In the genomic region with DNA sequence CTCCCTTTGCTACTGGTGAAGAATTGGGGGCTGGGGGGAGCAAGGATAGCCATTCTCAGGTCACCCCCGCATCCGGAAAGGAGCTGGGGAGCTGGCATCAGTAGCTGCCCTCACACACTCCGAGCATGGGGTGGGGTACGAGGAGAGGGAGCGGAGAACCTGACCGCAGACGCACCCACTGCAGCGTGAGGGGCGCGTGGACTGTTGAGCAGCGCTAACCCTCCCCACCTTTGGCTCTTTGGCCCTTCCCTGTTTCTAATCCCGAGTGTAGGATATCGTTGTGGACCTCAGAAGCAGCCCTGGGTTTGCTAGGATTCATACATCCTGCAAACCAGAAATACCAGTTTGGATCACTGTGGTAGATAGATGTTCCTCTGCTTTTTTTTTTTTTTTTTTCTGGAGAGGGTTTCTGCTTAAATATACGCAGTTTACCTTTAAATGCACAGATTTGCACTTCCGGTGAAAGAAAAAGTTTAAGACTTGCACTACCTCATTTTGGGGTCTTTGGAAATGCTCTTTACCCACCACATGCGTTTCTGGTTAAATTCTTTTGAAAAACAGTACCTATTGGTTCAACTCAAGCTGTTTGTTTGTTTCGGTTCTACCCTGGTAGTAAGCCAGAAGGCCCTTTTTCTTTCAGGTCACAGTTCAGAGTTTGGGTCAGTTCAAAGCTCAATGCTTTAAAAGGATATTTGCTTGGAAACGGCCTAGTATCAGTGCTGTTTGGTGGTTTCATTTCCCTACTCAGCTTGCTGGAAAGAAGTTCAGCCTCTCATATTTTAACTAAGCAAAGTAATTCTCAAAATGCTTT, we compare ENCODE assay signal across 8 cellular contexts. TPM values are rescaled to one million over a fixed set of nuclear protein-coding genes. Genes with fewer than 3 reads are reported as not detected.
DNase-seq lines count a peak whose midpoint lies in the region; ATAC-seq and TF ChIP-seq lines count a peak whose summit lies in the region.

No MANE protein-coding gene starts in this region.

- peaks cover 7% of the 10 kb centered on the region for H3K4me1 Mint-ChIP-seq in glutamatergic neuron (ENCODE audit: low read depth, unreplicated experiment)

- intact Hi-C loops in ovary (cut with DNase I) = loop anchor here in 1 of 4 donors (5.0 to 10.0 kb wide), 2 partner anchors 64 to 83 kb away; a partner anchor contains a TSS

- H3K27ac Mint-ChIP-seq in glutamatergic neuron (ENCODE audit: unreplicated experiment) = peak overlapping the region; percentile 87

- H3K27ac ChIP-seq in ovary = peak overlapping the region; percentile 79 to 88

- no peak for TF ChIP-seq EP300 in ovary (IDR thresholded peaks at IDR 0.05)

- no peak for TF ChIP-seq POLR2A in ovary (IDR thresholded peaks at IDR 0.05)

- ATAC-seq in HG02981 (IDR thresholded peaks at IDR 0.05; ENCODE audit: unreplicated experiment) = peak; percentile 34

- WGBS in ovary, 3 donors = 0% methylated on average over 17 to 18 of the region's 18 CpGs

- H3K27me3 Mint-ChIP-seq in glutamatergic neuron (ENCODE audit: unreplicated experiment) = peaks cover 4% of the 10 kb centered on the region

- H3K4me1 ChIP-seq in ovary (ENCODE audit: insufficient read depth) = peaks cover 8% of the 10 kb centered on the region

- H3K27me3 ChIP-seq in ovary = no peaks in the 10 kb centered on the region

- DNase-seq in stimulated activated CD4-positive, alpha-beta T cell treated with anti-CD3 and anti-CD28 coated beads, Interleukin-12 subunit alpha, Interleukin-12 subunit beta, amount 100 ng/mL, for 4 hours = peak; percentile 34
- DNase-seq in stimulated activated CD4-positive, alpha-beta T cell treated with anti-CD3 and anti-CD28 coated beads, Interleukin-4, amount 100 ng/mL, for 1 hour = no peak
- DNase-seq in NCI-H2171 (lab: John Stamatoyannopoulos, UW) = peak; percentile 4
- DNase-seq in activated gamma-delta T cell treated with anti-CD3 and anti-CD28 coated beads, Interleukin-2, amount 50 U/mL, for 16 hours (ENCODE audit: low read depth) = peak; percentile 15
- peak; percentile 49 for DNase-seq in glutamatergic neuron
- DNase-seq in ovary = no peak
- DNase-seq in dedifferentiated amniotic fluid mesenchymal stem cell (ENCODE audit: extremely low spot score) = no peak

- H3K4me3 ChIP-seq in ovary = peak overlapping the region; percentile 98

- H3K9me3 Mint-ChIP-seq in glutamatergic neuron (ENCODE audit: unreplicated experiment) = peaks cover 6% of the 10 kb centered on the region

- H3K36me3 ChIP-seq in ovary = no peaks in the 10 kb centered on the region

- no peaks in the 10 kb centered on the region for H3K36me3 Mint-ChIP-seq in glutamatergic neuron (ENCODE audit: unreplicated experiment)

- peak overlapping the region; percentile 96 for H3K4me3 Mint-ChIP-seq in glutamatergic neuron (ENCODE audit: unreplicated experiment)

- no peaks in the 10 kb centered on the region for H3K9me3 ChIP-seq in ovary

- no peak for TF ChIP-seq CTCF in glutamatergic neuron (IDR thresholded peaks at IDR 0.05; ENCODE audit: partially characterized antibody, unreplicated experiment)
- no peak for TF ChIP-seq CTCF in ovary (IDR thresholded peaks at IDR 0.05)

RNA-seq across cellular contexts. Expression of a gene that starts 0.8 kb away (rescaled TPM):
- total RNA-seq in glutamatergic neuron (ENCODE audit: unreplicated experiment) (29.6 TPM), ovary (10 to 100 TPM; 18.7 to 30.9 (median 23.1) TPM)
- 1 to 10 TPM; 4.2 to 9.6 TPM for polyA plus RNA-seq in ovary

RNA-seq across cellular contexts. Expression of a gene that starts 33.2 kb away (rescaled TPM):
- total RNA-seq in glutamatergic neuron (ENCODE audit: unreplicated experiment) (0.22 TPM), ovary (under 1 TPM in 3 of 7 donors, not detected in 4; 0.30 to 0.31 (median 0.30) TPM)
- 1 to 10 TPM in 1 of 2 donors, under 1 TPM in 1; 0.08 to 1.5 TPM for polyA plus RNA-seq in ovary

Comparison
In these comparisons a context has a peak if more than half of its experiments do, and no peak if none do; other contexts are left out.
1. DNase-seq: peak in stimulated activated CD4-positive, alpha-beta T cell treated with anti-CD3 and anti-CD28 coated beads, Interleukin-12 subunit alpha, Interleukin-12 subunit beta, amount 100 ng/mL, for 4 hours (single experiment), NCI-H2171 (single experiment), activated gamma-delta T cell treated with anti-CD3 and anti-CD28 coated beads, Interleukin-2, amount 50 U/mL, for 16 hours (single experiment) and glutamatergic neuron (single experiment); none in stimulated activated CD4-positive, alpha-beta T cell treated with anti-CD3 and anti-CD28 coated beads, Interleukin-4, amount 100 ng/mL, for 1 hour (single experiment), ovary (0 of 5) and dedifferentiated amniotic fluid mesenchymal stem cell (single experiment).